2 cellular contexts compared by ENCODE assay signal in the genomic region with DNA sequence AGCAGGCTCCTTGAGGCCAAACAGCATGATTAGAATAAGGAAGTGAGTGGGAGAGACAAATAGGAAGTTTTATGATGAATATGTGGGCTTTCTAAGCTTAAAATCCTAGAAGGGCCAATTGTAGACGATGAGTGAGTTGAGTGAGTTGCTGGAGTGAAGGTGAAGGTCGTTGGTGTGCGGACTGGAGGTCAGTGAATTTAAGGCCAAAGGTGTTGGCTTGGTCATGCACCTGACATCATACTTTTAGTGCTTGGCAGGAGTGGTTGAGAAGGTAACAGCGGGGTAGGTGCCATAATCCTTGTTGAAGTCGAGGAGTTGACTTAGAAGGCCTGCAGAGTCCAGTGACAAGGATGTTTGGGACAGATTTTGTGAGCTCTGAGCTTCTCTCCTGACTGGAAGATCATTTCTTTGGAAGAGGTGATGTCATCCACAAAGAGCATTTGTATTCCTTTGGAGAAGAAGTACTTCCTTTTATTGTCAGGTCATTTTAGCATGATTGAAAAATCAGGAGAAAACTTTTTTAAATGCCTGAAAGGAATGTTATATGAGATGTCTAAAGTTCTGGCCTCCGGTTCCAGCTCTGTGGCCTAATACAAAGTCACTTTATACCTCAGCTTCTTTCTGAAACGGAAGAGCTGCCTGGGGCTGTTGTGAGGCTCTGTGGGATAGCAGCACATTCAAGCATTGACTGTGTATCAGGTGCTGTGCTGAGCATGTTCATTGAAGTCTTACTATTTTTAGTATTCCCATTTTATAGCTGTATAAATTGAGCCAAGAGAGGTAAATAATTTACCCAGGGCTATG.
A peak's percentile ranks its signal among the peaks of the same experiment; 100 is the strongest.
TF ChIP-seq lines count a peak whose summit lies in the region.

No MANE protein-coding gene starts in this region.

TF ChIP-seq in HEK293, 187 proteins besides CTCF, POLR2A, EP300 and RAD21 (continued from another document):
- TF ChIP-seq ZNF24 (tag by site-specific recombination; IDR thresholded peaks at IDR 0.05): no peak
- TF ChIP-seq, protein P1, sequence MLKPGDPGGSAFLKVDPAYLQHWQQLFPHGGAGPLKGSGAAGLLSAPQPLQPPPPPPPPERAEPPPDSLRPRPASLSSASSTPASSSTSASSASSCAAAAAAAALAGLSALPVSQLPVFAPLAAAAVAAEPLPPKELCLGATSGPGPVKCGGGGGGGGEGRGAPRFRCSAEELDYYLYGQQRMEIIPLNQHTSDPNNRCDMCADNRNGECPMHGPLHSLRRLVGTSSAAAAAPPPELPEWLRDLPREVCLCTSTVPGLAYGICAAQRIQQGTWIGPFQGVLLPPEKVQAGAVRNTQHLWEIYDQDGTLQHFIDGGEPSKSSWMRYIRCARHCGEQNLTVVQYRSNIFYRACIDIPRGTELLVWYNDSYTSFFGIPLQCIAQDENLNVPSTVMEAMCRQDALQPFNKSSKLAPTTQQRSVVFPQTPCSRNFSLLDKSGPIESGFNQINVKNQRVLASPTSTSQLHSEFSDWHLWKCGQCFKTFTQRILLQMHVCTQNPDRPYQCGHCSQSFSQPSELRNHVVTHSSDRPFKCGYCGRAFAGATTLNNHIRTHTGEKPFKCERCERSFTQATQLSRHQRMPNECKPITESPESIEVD (tag by site-specific recombination; IDR thresholded peaks at IDR 0.05): 0 out of 2 replicates have a peak, but pooled peaks have one; percentile 44

TF ChIP-seq in liver, 16 proteins besides CTCF, POLR2A, EP300 and RAD21 (continued from another document):
- TF ChIP-seq, protein P2, sequence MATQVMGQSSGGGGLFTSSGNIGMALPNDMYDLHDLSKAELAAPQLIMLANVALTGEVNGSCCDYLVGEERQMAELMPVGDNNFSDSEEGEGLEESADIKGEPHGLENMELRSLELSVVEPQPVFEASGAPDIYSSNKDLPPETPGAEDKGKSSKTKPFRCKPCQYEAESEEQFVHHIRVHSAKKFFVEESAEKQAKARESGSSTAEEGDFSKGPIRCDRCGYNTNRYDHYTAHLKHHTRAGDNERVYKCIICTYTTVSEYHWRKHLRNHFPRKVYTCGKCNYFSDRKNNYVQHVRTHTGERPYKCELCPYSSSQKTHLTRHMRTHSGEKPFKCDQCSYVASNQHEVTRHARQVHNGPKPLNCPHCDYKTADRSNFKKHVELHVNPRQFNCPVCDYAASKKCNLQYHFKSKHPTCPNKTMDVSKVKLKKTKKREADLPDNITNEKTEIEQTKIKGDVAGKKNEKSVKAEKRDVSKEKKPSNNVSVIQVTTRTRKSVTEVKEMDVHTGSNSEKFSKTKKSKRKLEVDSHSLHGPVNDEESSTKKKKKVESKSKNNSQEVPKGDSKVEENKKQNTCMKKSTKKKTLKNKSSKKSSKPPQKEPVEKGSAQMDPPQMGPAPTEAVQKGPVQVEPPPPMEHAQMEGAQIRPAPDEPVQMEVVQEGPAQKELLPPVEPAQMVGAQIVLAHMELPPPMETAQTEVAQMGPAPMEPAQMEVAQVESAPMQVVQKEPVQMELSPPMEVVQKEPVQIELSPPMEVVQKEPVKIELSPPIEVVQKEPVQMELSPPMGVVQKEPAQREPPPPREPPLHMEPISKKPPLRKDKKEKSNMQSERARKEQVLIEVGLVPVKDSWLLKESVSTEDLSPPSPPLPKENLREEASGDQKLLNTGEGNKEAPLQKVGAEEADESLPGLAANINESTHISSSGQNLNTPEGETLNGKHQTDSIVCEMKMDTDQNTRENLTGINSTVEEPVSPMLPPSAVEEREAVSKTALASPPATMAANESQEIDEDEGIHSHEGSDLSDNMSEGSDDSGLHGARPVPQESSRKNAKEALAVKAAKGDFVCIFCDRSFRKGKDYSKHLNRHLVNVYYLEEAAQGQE (IDR thresholded peaks at IDR 0.05): no peak
- no peak for TF ChIP-seq YY1 (IDR thresholded peaks at IDR 0.05)
- TF ChIP-seq GABPA (IDR thresholded peaks at IDR 0.05 in 1 of 2, conservative IDR thresholded peaks at IDR 0.05 in 1 of 2): no peak
- TF ChIP-seq JUND (IDR thresholded peaks at IDR 0.05): no peak
- TF ChIP-seq NR2F2 (IDR thresholded peaks at IDR 0.05): no peak
- TF ChIP-seq, protein P3, sequence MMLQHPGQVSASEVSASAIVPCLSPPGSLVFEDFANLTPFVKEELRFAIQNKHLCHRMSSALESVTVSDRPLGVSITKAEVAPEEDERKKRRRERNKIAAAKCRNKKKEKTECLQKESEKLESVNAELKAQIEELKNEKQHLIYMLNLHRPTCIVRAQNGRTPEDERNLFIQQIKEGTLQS (IDR thresholded peaks at IDR 0.05): no peak
- no peak for TF ChIP-seq TAF1 (conservative IDR thresholded peaks at IDR 0.05)
- TF ChIP-seq HNF4G (IDR thresholded peaks at IDR 0.05): no peak
- peak in 1 of 2 donors; percentile 40 for TF ChIP-seq RXRA (IDR thresholded peaks at IDR 0.05)
